ENCODE assay signal across 1 cellular context in genomic region chr19:35644206-35644986, GRCh38.
TF ChIP-seq lines count a peak whose summit lies in the region.

No MANE protein-coding gene starts in this region.

TF ChIP-seq in liver, 16 proteins besides CTCF, POLR2A, EP300 and RAD21 (continued from another document):
- no peak for TF ChIP-seq ZBTB33 (IDR thresholded peaks at IDR 0.05)
- peak; percentile 58 for TF ChIP-seq YY1 (IDR thresholded peaks at IDR 0.05)
- no peak for TF ChIP-seq HNF4G (IDR thresholded peaks at IDR 0.05)
- TF ChIP-seq RXRA (IDR thresholded peaks at IDR 0.05) = peak; percentile 14 to 39
- TF ChIP-seq MAX (IDR thresholded peaks at IDR 0.05) = no peak
- no peak for TF ChIP-seq JUND (IDR thresholded peaks at IDR 0.05)
